In the genomic region with DNA sequence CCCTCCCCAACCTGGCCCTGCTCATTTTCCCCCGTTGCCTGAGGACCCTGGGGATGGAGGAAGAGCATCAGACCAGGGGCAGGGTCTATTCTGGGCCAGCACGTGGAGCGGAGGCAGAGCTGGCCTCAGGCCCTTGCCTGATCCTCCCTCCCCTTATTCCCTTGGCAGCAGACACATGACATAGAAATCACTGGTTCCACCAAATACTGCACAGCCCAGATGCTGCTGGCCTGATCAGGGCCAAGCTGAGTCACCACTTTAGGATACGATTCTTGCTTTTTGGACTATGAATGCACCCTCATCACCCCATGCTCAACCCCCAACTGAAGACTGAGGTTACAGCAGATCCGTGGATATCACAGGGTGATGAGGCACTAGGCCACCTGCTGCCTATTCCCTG, we compare ENCODE assay signal across 20 cellular contexts. TPM values are rescaled to one million over a fixed set of nuclear protein-coding genes. Genes with fewer than 3 reads are reported as not detected.
DNase-seq lines count a peak whose midpoint lies in the region; ATAC-seq and TF ChIP-seq lines count a peak whose summit lies in the region.
"Had no signal": no experiment of that assay in that cellular context is flagged by ENCODE, and none has a peak within 500 bp of the region (broad histone marks: within the 10 kb centered on the region; RNA-seq: fewer than 3 reads in every experiment).

No MANE protein-coding gene starts in this region.

- H3K27me3 Mint-ChIP-seq in activated CD4-positive, alpha-beta memory T cell treated with anti-CD3 and anti-CD28 coated beads, Interleukin-2, amount 10 ng/mL, durations not matched to agents 7 days and 5 days: no peaks in the 10 kb centered on the region
- no peaks in the 10 kb centered on the region for H3K27me3 Mint-ChIP-seq in activated CD4-positive, alpha-beta memory T cell treated with anti-CD3 and anti-CD28 coated beads for 36 hours

- peaks cover 0 to 20% (median 0%) of the 10 kb centered on the region in 9 donors for H3K36me3 ChIP-seq in heart right ventricle
- no peaks in the 10 kb centered on the region for H3K36me3 ChIP-seq in gastrocnemius medialis
- H3K36me3 ChIP-seq: esophagus squamous epithelium, lower lobe of right lung had no signal

- intact Hi-C loops in activated CD4-positive, alpha-beta memory T cell treated with anti-CD3 and anti-CD28 coated beads for 36 hours (cut with micrococcal nuclease): no loop called here
- intact Hi-C loops in heart right ventricle (cut with DNase I): loop anchor here in 1 of 10 donors (10.0 kb wide), 1 partner anchor 166 kb away; a partner anchor contains a TSS
- intact Hi-C loops in gastrocnemius medialis (cut with DNase I; ENCODE audit: low total_unique reads): no loop called here

- no peak for DNase-seq in activated CD4-positive, alpha-beta memory T cell treated with anti-CD3 and anti-CD28 coated beads, Interleukin-2, amount 10 ng/mL, durations not matched to agents 7 days and 5 days
- no peak for DNase-seq in activated CD4-positive, alpha-beta memory T cell treated with anti-CD3 and anti-CD28 coated beads for 36 hours
- DNase-seq in NCI-H446 treated with DMSO at 0.1 percent for 48 hours (lab: John Stamatoyannopoulos, UW): peak; percentile 78
- no peak for DNase-seq in heart right ventricle
- peak in 1 of 2 donors; percentile 35 for DNase-seq in gastrocnemius medialis
- no peak for DNase-seq in NCI-H748 (lab: John Stamatoyannopoulos, UW; ENCODE audit: unreplicated experiment)
- no peak for DNase-seq in cerebellum (ENCODE audit: low spot score)
- DNase-seq: esophagus squamous epithelium; lower lobe of right lung; NCI-H2029; NCI-H526 treated with DMSO at 0.1 percent for 48 hours; retina; stimulated activated CD4-positive, alpha-beta T cell treated with anti-CD3 and anti-CD28 coated beads, Interleukin-2, amount 100 ng/mL, for 24 hours had no signal

- H3K9me3 ChIP-seq in heart right ventricle (no peaks in the 10 kb centered on the region), gastrocnemius medialis (no peaks in the 10 kb centered on the region)
- H3K9me3 ChIP-seq: esophagus squamous epithelium, lower lobe of right lung, tibial artery had no signal

- H3K36me3 Mint-ChIP-seq in activated CD4-positive, alpha-beta memory T cell treated with anti-CD3 and anti-CD28 coated beads, Interleukin-2, amount 10 ng/mL, durations not matched to agents 7 days and 5 days (ENCODE audit: low read depth): peaks cover 13% of the 10 kb centered on the region
- H3K36me3 Mint-ChIP-seq in activated CD4-positive, alpha-beta memory T cell treated with anti-CD3 and anti-CD28 coated beads for 36 hours: no peaks in the 10 kb centered on the region

- no peaks in the 10 kb centered on the region for H3K9me3 Mint-ChIP-seq in activated CD4-positive, alpha-beta memory T cell treated with anti-CD3 and anti-CD28 coated beads, Interleukin-2, amount 10 ng/mL, durations not matched to agents 7 days and 5 days
- no peaks in the 10 kb centered on the region for H3K9me3 Mint-ChIP-seq in activated CD4-positive, alpha-beta memory T cell treated with anti-CD3 and anti-CD28 coated beads for 36 hours
- H3K9me3 Mint-ChIP-seq: activated T-helper 2 cell treated with anti-CD3 and anti-CD28 coated beads, Interferon-gamma antibody, Interleukin-2, Interleukin-4, amounts not matched to agents 10 μg/mL and 5 μg/mL and 100 μg/mL, durations not matched to agents 14 hours and 24 hours and 36 hours had no signal

- peaks cover 0 to 22% (median 9%) of the 10 kb centered on the region in 9 donors for H3K4me1 ChIP-seq in heart right ventricle
- no peaks in the 10 kb centered on the region for H3K4me1 ChIP-seq in gastrocnemius medialis
- H3K4me1 ChIP-seq: tibial artery had no signal

- POLR2A ChIA-PET in activated CD4-positive, alpha-beta memory T cell treated with anti-CD3 and anti-CD28 coated beads, Interleukin-2, amount 10 ng/mL, durations not matched to agents 7 days and 5 days (lab: Charles Lee): no interaction called here
- POLR2A ChIA-PET in activated CD4-positive, alpha-beta memory T cell treated with anti-CD3 and anti-CD28 coated beads for 36 hours (lab: Charles Lee): no interaction called here

- ATAC-seq in heart right ventricle (peak; percentile 51 to 81 (median 73)), gastrocnemius medialis (peak; percentile 56 to 70), GM18498 (IDR thresholded peaks at IDR 0.05; ENCODE audit: unreplicated experiment) (no peak)
- ATAC-seq: lower lobe of right lung had no signal

- H3K27me3 ChIP-seq in heart right ventricle (no peaks in the 10 kb centered on the region), gastrocnemius medialis (no peaks in the 10 kb centered on the region)
- H3K27me3 ChIP-seq: esophagus squamous epithelium, tibial artery had no signal

- peaks cover 30% of the 10 kb centered on the region for H3K4me1 Mint-ChIP-seq in activated CD4-positive, alpha-beta memory T cell treated with anti-CD3 and anti-CD28 coated beads, Interleukin-2, amount 10 ng/mL, durations not matched to agents 7 days and 5 days
- H3K4me1 Mint-ChIP-seq in activated CD4-positive, alpha-beta memory T cell treated with anti-CD3 and anti-CD28 coated beads for 36 hours (ENCODE audit: low read depth): peaks cover 10% of the 10 kb centered on the region

- peak overlapping the region; percentile 51 for H3K27ac Mint-ChIP-seq in activated CD4-positive, alpha-beta memory T cell treated with anti-CD3 and anti-CD28 coated beads, Interleukin-2, amount 10 ng/mL, durations not matched to agents 7 days and 5 days
- H3K27ac Mint-ChIP-seq in activated CD4-positive, alpha-beta memory T cell treated with anti-CD3 and anti-CD28 coated beads for 36 hours: no peak overlapping the region
- H3K27ac Mint-ChIP-seq: activated T-helper 2 cell treated with anti-CD3 and anti-CD28 coated beads, Interferon-gamma antibody, Interleukin-2, Interleukin-4, amounts not matched to agents 10 μg/mL and 5 μg/mL and 100 μg/mL, durations not matched to agents 14 hours and 24 hours and 36 hours had no signal

- no peak for TF ChIP-seq CTCF in heart right ventricle (IDR thresholded peaks at IDR 0.05)
- TF ChIP-seq CTCF in gastrocnemius medialis (IDR thresholded peaks at IDR 0.05 in 4 of 5, conservative IDR thresholded peaks at IDR 0.05 in 1 of 5): no peak

- WGBS in heart right ventricle, 2 donors: 57 to 64% methylated on average over 5 of the region's 5 CpGs

- in situ Hi-C loops in gastrocnemius medialis (cut with MboI; ENCODE audit: low sequenced_read_pairs in 4 of 4): no loop called here

- TF ChIP-seq POLR2A in gastrocnemius medialis (IDR thresholded peaks at IDR 0.05): no peak

- peak overlapping the region in 1 of 10 donors; percentile 30 for H3K27ac ChIP-seq in heart right ventricle
- H3K27ac ChIP-seq in gastrocnemius medialis: peak overlapping the region in 2 of 4 donors; percentile 31 to 46
- H3K27ac ChIP-seq: 22Rv1, lower lobe of right lung, tibial artery had no signal

- CTCF ChIA-PET in activated CD4-positive, alpha-beta memory T cell treated with anti-CD3 and anti-CD28 coated beads, Interleukin-2, amount 10 ng/mL, durations not matched to agents 7 days and 5 days (lab: Charles Lee): interaction anchor here (11.5 to 14.4 kb wide), 2 partner anchors 16 to 22 kb away, joined by 104 to 261 read pairs; no protein-coding TSS in a partner anchor
- CTCF ChIA-PET in activated CD4-positive, alpha-beta memory T cell treated with anti-CD3 and anti-CD28 coated beads for 36 hours (lab: Charles Lee): interaction anchor here (10.3 kb wide), 1 partner anchor 15 kb away, joined by 128 read pairs; no protein-coding TSS in a partner anchor

- no peak overlapping the region for H3K4me3 Mint-ChIP-seq in activated CD4-positive, alpha-beta memory T cell treated with anti-CD3 and anti-CD28 coated beads, Interleukin-2, amount 10 ng/mL, durations not matched to agents 7 days and 5 days
- no peak overlapping the region for H3K4me3 Mint-ChIP-seq in activated CD4-positive, alpha-beta memory T cell treated with anti-CD3 and anti-CD28 coated beads for 36 hours

- H3K4me3 ChIP-seq in heart right ventricle: no peak overlapping the region
- H3K4me3 ChIP-seq in gastrocnemius medialis: no peak overlapping the region
- H3K4me3 ChIP-seq: esophagus squamous epithelium, lower lobe of right lung, tibial artery had no signal

RNA-seq across cellular contexts. Expression of a gene that starts 15.8 kb away (rescaled TPM):
- not detected for total RNA-seq in activated CD4-positive, alpha-beta memory T cell treated with anti-CD3 and anti-CD28 coated beads, Interleukin-2, amount 10 ng/mL, durations not matched to agents 7 days and 5 days
- total RNA-seq in activated CD4-positive, alpha-beta memory T cell treated with anti-CD3 and anti-CD28 coated beads for 36 hours: not detected
- total RNA-seq in heart right ventricle (not detected), gastrocnemius medialis (not detected), cerebellum (not detected)
- polyA plus RNA-seq in heart right ventricle: under 1 TPM in 1 of 2 donors, not detected in 1; 0.10 TPM
- total RNA-seq: activated T-helper 2 cell treated with anti-CD3 and anti-CD28 coated beads, Interferon-gamma antibody, Interleukin-2, Interleukin-4, amounts not matched to agents 10 μg/mL and 5 μg/mL and 100 μg/mL, durations not matched to agents 14 hours and 24 hours and 36 hours; esophagus squamous epithelium; H1; MCF 10A had no signal
- polyA plus RNA-seq: H1, neural cell had no signal

RNA-seq across cellular contexts. Expression of a gene that starts 18.2 kb away (rescaled TPM):
- total RNA-seq in activated CD4-positive, alpha-beta memory T cell treated with anti-CD3 and anti-CD28 coated beads, Interleukin-2, amount 10 ng/mL, durations not matched to agents 7 days and 5 days: 10 to 100 TPM; 52.8 to 59.5 TPM
- total RNA-seq in activated CD4-positive, alpha-beta memory T cell treated with anti-CD3 and anti-CD28 coated beads for 36 hours: 10 to 100 TPM; 25.0 to 26.3 TPM
- total RNA-seq in heart right ventricle: 10 to 100 TPM; 57.4 to 84.7 (median 67.5) TPM
- polyA plus RNA-seq in heart right ventricle: 10 to 100 TPM; 12.8 to 73.3 TPM
- 100 to 1,000 TPM; 117 to 211 (median 157) TPM for total RNA-seq in gastrocnemius medialis
- 74.9 TPM for total RNA-seq in cerebellum

RNA-seq across cellular contexts. Expression of a gene that starts 29.5 kb away (rescaled TPM):
- total RNA-seq in activated CD4-positive, alpha-beta memory T cell treated with anti-CD3 and anti-CD28 coated beads, Interleukin-2, amount 10 ng/mL, durations not matched to agents 7 days and 5 days: 10 to 100 TPM; 24.6 to 32.7 TPM
- 10 to 100 TPM; 33.4 to 37.9 TPM for total RNA-seq in activated CD4-positive, alpha-beta memory T cell treated with anti-CD3 and anti-CD28 coated beads for 36 hours
- total RNA-seq in heart right ventricle (10 to 100 TPM; 45.9 to 86.1 (median 73.8) TPM), gastrocnemius medialis (10 to 100 TPM; 10.6 to 65.4 (median 25.1) TPM), cerebellum (31.1 TPM)
- 10 to 100 TPM; 40.0 to 66.9 TPM for polyA plus RNA-seq in heart right ventricle
